In genomic region chrX:103404225-103405008, GRCh38 we compare ENCODE assay signal across 8 cellular contexts. TPM values are rescaled to one million over a fixed set of nuclear protein-coding genes. Genes with fewer than 3 reads are reported as not detected.
DNase-seq lines count a peak whose midpoint lies in the region; ATAC-seq and TF ChIP-seq lines count a peak whose summit lies in the region.

No MANE protein-coding gene starts in this region.

- intact Hi-C loops in CD4-positive, alpha-beta T cell (cut with DNase I, micrococcal nuclease) = no loop called here

- no peaks in the 10 kb centered on the region for H3K27me3 ChIP-seq in CD4-positive, alpha-beta T cell (ENCODE audit: control insufficient read depth, insufficient read depth, low read length)

- no peak overlapping the region for H3K27ac Mint-ChIP-seq in CD4-positive, alpha-beta T cell

- H3K4me3 Mint-ChIP-seq in CD4-positive, alpha-beta T cell = peak overlapping the region; percentile 59

- no peaks in the 10 kb centered on the region for H3K9me3 ChIP-seq in CD4-positive, alpha-beta T cell (ENCODE audit: control insufficient read depth, low read length)

- POLR2A ChIA-PET in CD4-positive, alpha-beta T cell (lab: Charles Lee) = no interaction called here

- no peaks in the 10 kb centered on the region for H3K9me3 Mint-ChIP-seq in CD4-positive, alpha-beta T cell

- H3K27ac ChIP-seq in CD4-positive, alpha-beta T cell (ENCODE audit: low read depth, low read length) = no peak overlapping the region

- CTCF ChIA-PET in CD4-positive, alpha-beta T cell (lab: Charles Lee) = no interaction called here

- H3K4me1 Mint-ChIP-seq in CD4-positive, alpha-beta T cell (ENCODE audit: low read depth) = peaks cover 16% of the 10 kb centered on the region

- DNase-seq in CD4-positive, alpha-beta T cell = peak in 4 of 10 experiments; percentile 0 to 16 (median 1)
- DNase-seq in NCI-H748 (lab: John Stamatoyannopoulos, UW; ENCODE audit: unreplicated experiment) = peak; percentile 67
- peak; percentile 0 for DNase-seq in activated effector memory CD4-positive, alpha-beta T cell treated with Interleukin-2 at 50 U/mL for 16 hours
- peak; percentile 83 for DNase-seq in glomerular visceral epithelial cell (ENCODE audit: extremely low spot score)
- DNase-seq in omental fat pad (ENCODE audit: low spot score) = peak; percentile 36
- DNase-seq in ureter (ENCODE audit: low spot score) = peak; percentile 59

- H3K27me3 Mint-ChIP-seq in CD4-positive, alpha-beta T cell = peaks cover 22% of the 10 kb centered on the region

- H3K36me3 Mint-ChIP-seq in CD4-positive, alpha-beta T cell (ENCODE audit: low read depth) = no peaks in the 10 kb centered on the region

- no peak for ATAC-seq in CD4-positive, alpha-beta T cell (ENCODE audit: poor library complexity)
- ATAC-seq in GM19324 (IDR thresholded peaks at IDR 0.05; ENCODE audit: low FRiP score, unreplicated experiment) (peak; percentile 76), HG03280 (IDR thresholded peaks at IDR 0.05; ENCODE audit: unreplicated experiment) (peak; percentile 94), omental fat pad (ENCODE audit: low FRiP score) (peak; percentile 76)

- TF ChIP-seq CTCF in CD4-positive, alpha-beta T cell (IDR thresholded peaks at IDR 0.05) = no peak
- TF ChIP-seq CTCF in omental fat pad (IDR thresholded peaks at IDR 0.05) = no peak

RNA-seq across cellular contexts. Expression of gene BEX3, which starts 28.1 kb away (rescaled TPM):
- total RNA-seq in CD4-positive, alpha-beta T cell = 10 to 100 TPM; 13.9 to 15.7 TPM
- total RNA-seq in omental fat pad (100 to 1,000 TPM in 3 of 4 donors, 10 to 100 TPM in 1; 68.5 to 157 (median 110) TPM), ureter (111 TPM)

RNA-seq across cellular contexts. Expression of gene TCEAL9, which starts 48.1 kb away (rescaled TPM):
- total RNA-seq in CD4-positive, alpha-beta T cell = not detected
- total RNA-seq in omental fat pad = 100 to 1,000 TPM in 1 of 4 donors, 10 to 100 TPM in 3; 55.2 to 129 (median 70.8) TPM
- total RNA-seq in ureter = 52.1 TPM

Comparison
In these comparisons a context has a peak if more than half of its experiments do, and no peak if none do; other contexts are left out.
1. RNA of gene TCEAL9, which starts 48.1 kb away (total RNA-seq): 55.2 to 129 TPM in omental fat pad and 52.1 TPM in ureter (single experiment); not detected in CD4-positive, alpha-beta T cell; every median in the first group is over 10 times any median in the second.